ENCODE assay signal across 23 cellular contexts in genomic region chr20:7463290-7463689, GRCh38.
"Had no signal": no experiment of that assay in that cellular context is flagged by ENCODE, and none has a peak within 500 bp of the region (broad histone marks: within the 10 kb centered on the region; RNA-seq: fewer than 3 reads in every experiment).

No MANE protein-coding gene starts in this region.

- H3K4me1 ChIP-seq: colonic mucosa, foreskin keratinocyte, gastroesophageal sphincter, left lung, lower lobe of right lung had no signal

- DNase-seq: colonic mucosa; cortex of kidney; dorsolateral prefrontal cortex; effector CD4-positive, alpha-beta T cell; effector memory CD4-positive, alpha-beta T cell; erythroblast; foreskin keratinocyte; head of caudate nucleus; heart right ventricle; hippocampal formation; left cardiac atrium; left lung; left ventricle myocardium superior; lower lobe of right lung; mesenchymal stem cell; mucosa of descending colon; naive B cell; naive thymus-derived CD8-positive, alpha-beta T cell had no signal

- H3K36me3 Mint-ChIP-seq: mesothelial cell of epicardium; naive B cell; naive thymus-derived CD8-positive, alpha-beta T cell had no signal

- H3K36me3 ChIP-seq: colonic mucosa, gastroesophageal sphincter, heart right ventricle, left lung, lower lobe of right lung had no signal

- H3K27me3 ChIP-seq: colonic mucosa, dorsolateral prefrontal cortex, foreskin keratinocyte, gastroesophageal sphincter, heart right ventricle, left lung had no signal

- H3K4me3 Mint-ChIP-seq: dendritic cell treated with granulocyte-macrophage colony-stimulating factor and Interleukin-4, amounts not matched to agents 40 ng/mL and 50 ng/mL, for 4 days; mesothelial cell of epicardium; naive B cell; naive thymus-derived CD8-positive, alpha-beta T cell had no signal

- H3K27ac Mint-ChIP-seq: dendritic cell treated with granulocyte-macrophage colony-stimulating factor and Interleukin-4, amounts not matched to agents 40 ng/mL and 50 ng/mL, for 4 days; mesothelial cell of epicardium; naive B cell; naive thymus-derived CD8-positive, alpha-beta T cell had no signal

- H3K9me3 ChIP-seq: colonic mucosa, gastroesophageal sphincter, lower lobe of right lung, mucosa of descending colon had no signal

- ATAC-seq: esophagus mucosa; foreskin keratinocyte; gastroesophageal sphincter; heart right ventricle; left cardiac atrium; left lung; left ventricle myocardium superior; lower lobe of right lung; mucosa of descending colon; naive thymus-derived CD8-positive, alpha-beta T cell had no signal

- H3K4me3 ChIP-seq: colonic mucosa, dorsolateral prefrontal cortex, gastroesophageal sphincter, heart right ventricle, left lung, lower lobe of right lung, mucosa of descending colon had no signal

- H3K4me1 Mint-ChIP-seq: naive B cell had no signal

- H3K27ac ChIP-seq: colonic mucosa, dorsolateral prefrontal cortex, epithelial cell of prostate, foreskin keratinocyte, gastroesophageal sphincter, heart right ventricle, left lung, lower lobe of right lung had no signal

- H3K27me3 Mint-ChIP-seq: dendritic cell treated with granulocyte-macrophage colony-stimulating factor and Interleukin-4, amounts not matched to agents 40 ng/mL and 50 ng/mL, for 4 days; naive B cell; naive thymus-derived CD8-positive, alpha-beta T cell had no signal

- H3K9me3 Mint-ChIP-seq: dendritic cell treated with granulocyte-macrophage colony-stimulating factor and Interleukin-4, amounts not matched to agents 40 ng/mL and 50 ng/mL, for 4 days had no signal
